ENCODE assay signal across 19 cellular contexts in the genomic region with DNA sequence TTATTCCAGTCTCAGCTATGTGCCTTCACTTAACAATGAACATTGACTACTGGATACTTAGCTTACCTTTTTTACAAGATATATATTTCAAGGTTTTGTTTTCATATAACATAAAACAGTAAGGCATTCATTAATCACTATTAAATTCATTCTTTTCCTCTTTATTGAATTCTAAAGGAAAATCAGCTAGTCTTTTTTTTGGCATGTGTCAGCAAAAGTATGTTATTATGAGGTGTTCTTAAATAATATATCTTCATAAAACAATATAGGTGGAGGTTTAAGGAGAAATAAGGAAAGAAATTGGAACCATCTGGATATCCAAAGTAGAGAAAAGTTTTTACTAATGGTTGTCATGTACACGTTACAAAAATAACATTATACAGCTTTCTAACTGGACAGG.
A peak's percentile ranks its signal among the peaks of the same experiment; 100 is the strongest.
DNase-seq lines count a peak whose midpoint lies in the region; ATAC-seq, FAIRE-seq and TF ChIP-seq lines count a peak whose summit lies in the region.
"Had no signal": no experiment of that assay in that cellular context is flagged by ENCODE, and none has a peak within 500 bp of the region (broad histone marks: within the 10 kb centered on the region; RNA-seq: fewer than 3 reads in every experiment).

No MANE protein-coding gene starts in this region.

- H3K27me3 ChIP-seq in GM23338 (ENCODE audit: insufficient read depth) = no peaks in the 10 kb centered on the region
- no peaks in the 10 kb centered on the region for H3K27me3 ChIP-seq in gastrocnemius medialis
- no peaks in the 10 kb centered on the region for H3K27me3 ChIP-seq in uterus
- H3K27me3 ChIP-seq: BE2C had no signal

- H3K9me3 ChIP-seq in gastrocnemius medialis = no peaks in the 10 kb centered on the region
- no peaks in the 10 kb centered on the region for H3K9me3 ChIP-seq in uterus
- H3K9me3 ChIP-seq: BE2C, Caco-2, HAP-1 had no signal

- in situ Hi-C loops in gastrocnemius medialis (cut with MboI; ENCODE audit: low sequenced_read_pairs in 4 of 4) = no loop called here

- no peak for TF ChIP-seq POLR2A in gastrocnemius medialis (IDR thresholded peaks at IDR 0.05)
- TF ChIP-seq POLR2A in uterus (IDR thresholded peaks at IDR 0.05) = no peak

- no peaks in the 10 kb centered on the region for H3K36me3 Mint-ChIP-seq in GM23338 (ENCODE audit: low read depth)
- H3K36me3 Mint-ChIP-seq in IgD-negative memory B cell = peaks cover 15% of the 10 kb centered on the region
- H3K36me3 Mint-ChIP-seq in effector memory CD8-positive, alpha-beta T cell (ENCODE audit: insufficient read depth) = peaks cover 53% of the 10 kb centered on the region
- H3K36me3 Mint-ChIP-seq in neural crest cell (ENCODE audit: low read depth) = peaks cover 3% of the 10 kb centered on the region

- H3K4me1 ChIP-seq in GM23338 (ENCODE audit: insufficient read depth) = peaks cover 30% of the 10 kb centered on the region
- H3K4me1 ChIP-seq in gastrocnemius medialis = no peaks in the 10 kb centered on the region
- no peaks in the 10 kb centered on the region for H3K4me1 ChIP-seq in uterus
- H3K4me1 ChIP-seq: BE2C, Caco-2 had no signal

- H3K4me1 Mint-ChIP-seq in GM23338 (peaks cover 33% of the 10 kb centered on the region), IgD-negative memory B cell (peaks cover 3 to 4% (median 3%) of the 10 kb centered on the region in 3 donors), neural crest cell (peaks cover 48% of the 10 kb centered on the region)
- H3K4me1 Mint-ChIP-seq in effector memory CD8-positive, alpha-beta T cell (ENCODE audit: low read depth in 2 of 2) = peaks cover 0 to 20% of the 10 kb centered on the region in 2 donors

- FAIRE-seq in HTR-8/SVneo (lab: Jason Lieb, UNC) = no peak
- FAIRE-seq: GM12892 had no signal

- DNase-seq in GM23338 (ENCODE audit: low spot score) = no peak
- no peak for DNase-seq in effector memory CD8-positive, alpha-beta T cell
- DNase-seq in neural crest cell (ENCODE audit: low read depth, low spot score) = no peak
- DNase-seq in gastrocnemius medialis = no peak
- no peak for DNase-seq in stimulated activated CD4-positive, alpha-beta T cell treated with anti-CD3 and anti-CD28 coated beads, Interleukin-2, amount 100 ng/mL, for 24 hours
- no peak for DNase-seq in uterus
- no peak for DNase-seq in HTR-8/SVneo (ENCODE audit: insufficient read length, low spot score)
- DNase-seq: ACHN; BE2C; C1 segment of cervical spinal cord; Caco-2; CD4-positive, CD25-positive, alpha-beta regulatory T cell; DMS153; DMS79; GDM1; KG1 had no signal

- H3K36me3 ChIP-seq in GM23338 (ENCODE audit: insufficient read depth) (no peaks in the 10 kb centered on the region), gastrocnemius medialis (no peaks in the 10 kb centered on the region), uterus (no peaks in the 10 kb centered on the region)
- H3K36me3 ChIP-seq: BE2C, HAP-1 had no signal

- intact Hi-C loops in gastrocnemius medialis (cut with DNase I; ENCODE audit: low total_unique reads) = no loop called here
- intact Hi-C loops in uterus (cut with DNase I; ENCODE audit: low total_unique reads) = no loop called here

- H3K4me2 ChIP-seq in GM23338 = no peak overlapping the region

- H2AFZ ChIP-seq in GM23338 = peak overlapping the region; percentile 67; the same call in 1 of the 2 replicates

- H3K79me2 ChIP-seq in GM23338 (replicated peaks; ENCODE audit: insufficient read depth) = no peaks in the 10 kb centered on the region

- no peaks in the 10 kb centered on the region for H3K9me2 ChIP-seq in GM23338 (ENCODE audit: insufficient read depth)

- H3K27me3 Mint-ChIP-seq in GM23338 (ENCODE audit: insufficient read depth, low read depth, poor library complexity) (no peaks in the 10 kb centered on the region), IgD-negative memory B cell (no peaks in the 10 kb centered on the region), neural crest cell (ENCODE audit: low read depth) (no peaks in the 10 kb centered on the region)
- no peaks in the 10 kb centered on the region for H3K27me3 Mint-ChIP-seq in effector memory CD8-positive, alpha-beta T cell
- H3K27me3 Mint-ChIP-seq: CD4-positive, CD25-positive, alpha-beta regulatory T cell had no signal

- no peak overlapping the region for H3K4me3 Mint-ChIP-seq in GM23338
- no peak overlapping the region for H3K4me3 Mint-ChIP-seq in IgD-negative memory B cell
- no peak overlapping the region for H3K4me3 Mint-ChIP-seq in effector memory CD8-positive, alpha-beta T cell
- H3K4me3 Mint-ChIP-seq in neural crest cell = peak overlapping the region; percentile 6
- H3K4me3 Mint-ChIP-seq: CD4-positive, CD25-positive, alpha-beta regulatory T cell had no signal

- H3K27ac ChIP-seq in GM23338 (ENCODE audit: low read depth) = no peak overlapping the region
- H3K27ac ChIP-seq in gastrocnemius medialis = no peak overlapping the region
- no peak overlapping the region for H3K27ac ChIP-seq in uterus

- no peak overlapping the region for H3K27ac Mint-ChIP-seq in GM23338
- peak overlapping the region in 2 of 3 donors; percentile 31 to 63 for H3K27ac Mint-ChIP-seq in IgD-negative memory B cell
- peak overlapping the region; percentile 11 to 71 for H3K27ac Mint-ChIP-seq in effector memory CD8-positive, alpha-beta T cell
- peak overlapping the region; percentile 72 for H3K27ac Mint-ChIP-seq in neural crest cell (ENCODE audit: unreplicated experiment)

- no peaks in the 10 kb centered on the region for H4K20me1 ChIP-seq in GM23338 (replicated peaks; ENCODE audit: insufficient read depth)

- no peaks in the 10 kb centered on the region for H3K9me3 Mint-ChIP-seq in GM23338
- H3K9me3 Mint-ChIP-seq in IgD-negative memory B cell = no peaks in the 10 kb centered on the region
- H3K9me3 Mint-ChIP-seq in effector memory CD8-positive, alpha-beta T cell = no peaks in the 10 kb centered on the region
- H3K9me3 Mint-ChIP-seq in neural crest cell = peaks cover 10% of the 10 kb centered on the region
- H3K9me3 Mint-ChIP-seq: CD4-positive, CD25-positive, alpha-beta regulatory T cell had no signal

- no peak for TF ChIP-seq CTCF in GM23338 (conservative IDR thresholded peaks at IDR 0.05; ENCODE audit: low read depth in 2 of 2)
- TF ChIP-seq CTCF in neural crest cell (conservative IDR thresholded peaks at IDR 0.05) = no peak
- TF ChIP-seq CTCF in gastrocnemius medialis (IDR thresholded peaks at IDR 0.05 in 4 of 5, conservative IDR thresholded peaks at IDR 0.05 in 1 of 5) = no peak
- TF ChIP-seq CTCF in uterus (IDR thresholded peaks at IDR 0.05) = no peak

- ATAC-seq in GM23338 = no peak
- no peak for ATAC-seq in effector memory CD8-positive, alpha-beta T cell (replicated peaks)
- no peak for ATAC-seq in gastrocnemius medialis

- H3K4me3 ChIP-seq in GM23338 = no peak overlapping the region
- H3K4me3 ChIP-seq in gastrocnemius medialis = no peak overlapping the region
- no peak overlapping the region for H3K4me3 ChIP-seq in uterus
- H3K4me3 ChIP-seq: HAP-1 had no signal

- H3F3A ChIP-seq in GM23338 (replicated peaks; ENCODE audit: low read depth) = no peaks in the 10 kb centered on the region

TF ChIP-seq in GM23338, 12 proteins besides CTCF, POLR2A, EP300 and RAD21 (continues in another document):
- no peak for TF ChIP-seq POLR2AphosphoS5 (IDR thresholded peaks at IDR 0.05; ENCODE audit: low read depth)
- TF ChIP-seq JUNB (IDR thresholded peaks at IDR 0.05; ENCODE audit: unreplicated experiment) = no peak
- TF ChIP-seq, protein P1, sequence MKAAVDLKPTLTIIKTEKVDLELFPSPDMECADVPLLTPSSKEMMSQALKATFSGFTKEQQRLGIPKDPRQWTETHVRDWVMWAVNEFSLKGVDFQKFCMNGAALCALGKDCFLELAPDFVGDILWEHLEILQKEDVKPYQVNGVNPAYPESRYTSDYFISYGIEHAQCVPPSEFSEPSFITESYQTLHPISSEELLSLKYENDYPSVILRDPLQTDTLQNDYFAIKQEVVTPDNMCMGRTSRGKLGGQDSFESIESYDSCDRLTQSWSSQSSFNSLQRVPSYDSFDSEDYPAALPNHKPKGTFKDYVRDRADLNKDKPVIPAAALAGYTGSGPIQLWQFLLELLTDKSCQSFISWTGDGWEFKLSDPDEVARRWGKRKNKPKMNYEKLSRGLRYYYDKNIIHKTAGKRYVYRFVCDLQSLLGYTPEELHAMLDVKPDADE (IDR thresholded peaks at IDR 0.05) = no peak
- no peak for TF ChIP-seq REST (IDR thresholded peaks at IDR 0.05; ENCODE audit: unreplicated experiment)
- no peak for TF ChIP-seq NANOG (IDR thresholded peaks at IDR 0.05; ENCODE audit: borderline replicate concordance)
- no peak for TF ChIP-seq ZNF331 (CRISPR knock-in tag; IDR thresholded peaks at IDR 0.05; ENCODE audit: low read depth)
- TF ChIP-seq CREB1 (CRISPR knock-in tag; IDR thresholded peaks at IDR 0.05; ENCODE audit: low read depth) = no peak
- TF ChIP-seq STAT1 (IDR thresholded peaks at IDR 0.05; ENCODE audit: unreplicated experiment) = no peak
- no peak for TF ChIP-seq ZNF114 (CRISPR knock-in tag; IDR thresholded peaks at IDR 0.05)
- no peak for TF ChIP-seq EZH2phosphoT487 (IDR thresholded peaks at IDR 0.05; ENCODE audit: unreplicated experiment)
- no peak for TF ChIP-seq EZH2 (IDR thresholded peaks at IDR 0.05; ENCODE audit: low read depth, unreplicated experiment)
